ENCODE assay signal across 8 cellular contexts in genomic region chr2:217248312-217248935, GRCh38.
DNase-seq lines count a peak whose midpoint lies in the region; ATAC-seq and TF ChIP-seq lines count a peak whose summit lies in the region.

No MANE protein-coding gene starts in this region.

- DNase-seq in CD1c-positive myeloid dendritic cell (ENCODE audit: extremely low spot score) (peak; percentile 50), activated B cell treated with CpG ODN at 0.5 μM for 24 hours (no peak), iPS-NIHi7 (ENCODE audit: extremely low spot score) (peak; percentile 32), activated T-cell treated with anti-CD3 and anti-CD28 coated beads for 4 hours (no peak)
- DNase-seq in stimulated activated naive CD8-positive, alpha-beta T cell treated with anti-CD3 and anti-CD28 coated beads, Interleukin-15, amount 100 ng/mL, for 72 hours = no peak

- H3K9me3 Mint-ChIP-seq in activated B cell treated with CpG ODN at 0.5 μM for 24 hours = no peaks in the 10 kb centered on the region
- H3K9me3 Mint-ChIP-seq in stimulated activated naive CD8-positive, alpha-beta T cell treated with anti-CD3 and anti-CD28 coated beads, Interleukin-15, amount 100 ng/mL, for 72 hours = peaks cover 0 to 3% of the 10 kb centered on the region in 2 donors

- H3K36me3 Mint-ChIP-seq in activated B cell treated with CpG ODN at 0.5 μM for 24 hours (ENCODE audit: low read depth) = no peaks in the 10 kb centered on the region

- H3K4me3 ChIP-seq in Loucy (ENCODE audit: low read length, poor library complexity, severe bottlenecking) (no peak overlapping the region), subcutaneous abdominal adipose tissue (ENCODE audit: low read depth in 1 of 5, low read length in 5 of 5) (peak overlapping the region; percentile 11 to 56 (median 24))

- H4K20me1 ChIP-seq in Loucy (ENCODE audit: insufficient read depth, low read length, poor library complexity, severe bottlenecking) = no peaks in the 10 kb centered on the region

- H3K36me3 ChIP-seq in Loucy (ENCODE audit: insufficient read depth, low read length) (no peaks in the 10 kb centered on the region), subcutaneous abdominal adipose tissue (ENCODE audit: control insufficient read depth in 5 of 5, insufficient read depth in 5 of 5, low read length in 5 of 5) (no peaks in the 10 kb centered on the region)

- TF ChIP-seq CTCF in Loucy (conservative IDR thresholded peaks at IDR 0.05; ENCODE audit: low read length) (no peak), activated B cell treated with CpG ODN at 0.5 μM for 24 hours (IDR thresholded peaks at IDR 0.05) (no peak)

- peaks cover 33% of the 10 kb centered on the region for H3K27me3 Mint-ChIP-seq in activated B cell treated with CpG ODN at 0.5 μM for 24 hours
- H3K27me3 Mint-ChIP-seq in stimulated activated naive CD8-positive, alpha-beta T cell treated with anti-CD3 and anti-CD28 coated beads, Interleukin-15, amount 100 ng/mL, for 72 hours = peaks cover 22% of the 10 kb centered on the region

- no peaks in the 10 kb centered on the region for H3K4me1 Mint-ChIP-seq in activated B cell treated with CpG ODN at 0.5 μM for 24 hours
- H3K4me1 Mint-ChIP-seq in stimulated activated naive CD8-positive, alpha-beta T cell treated with anti-CD3 and anti-CD28 coated beads, Interleukin-15, amount 100 ng/mL, for 72 hours = peaks cover 20% of the 10 kb centered on the region

- H3K27ac ChIP-seq in subcutaneous abdominal adipose tissue (ENCODE audit: low read depth, low read length) = peak overlapping the region; percentile 42

- H2AFZ ChIP-seq in Loucy (ENCODE audit: low read length) = no peak overlapping the region

- H3F3A ChIP-seq in Loucy (ENCODE audit: low read depth) = no peaks in the 10 kb centered on the region

- ATAC-seq in GM21526 (IDR thresholded peaks at IDR 0.05; ENCODE audit: low FRiP score, unreplicated experiment) = peak; percentile 97
- peak; percentile 58 for ATAC-seq in activated B cell treated with CpG ODN at 0.5 μM for 24 hours (ENCODE audit: low read depth)
- ATAC-seq in stimulated activated naive CD8-positive, alpha-beta T cell treated with anti-CD3 and anti-CD28 coated beads, Interleukin-15, amount 100 ng/mL, for 72 hours = no peak

- H3K79me2 ChIP-seq in Loucy (ENCODE audit: insufficient read depth, low read length) = no peaks in the 10 kb centered on the region

- no peak overlapping the region for H3K27ac Mint-ChIP-seq in activated B cell treated with CpG ODN at 0.5 μM for 24 hours
- no peak overlapping the region for H3K27ac Mint-ChIP-seq in stimulated activated naive CD8-positive, alpha-beta T cell treated with anti-CD3 and anti-CD28 coated beads, Interleukin-15, amount 100 ng/mL, for 72 hours

- no peaks in the 10 kb centered on the region for H3K9me3 ChIP-seq in Loucy (ENCODE audit: insufficient read depth, low read depth, low read length)
- no peaks in the 10 kb centered on the region for H3K9me3 ChIP-seq in subcutaneous abdominal adipose tissue (ENCODE audit: control insufficient read depth in 5 of 5, low read length in 5 of 5)

- H3K4me3 Mint-ChIP-seq in activated B cell treated with CpG ODN at 0.5 μM for 24 hours = no peak overlapping the region
- no peak overlapping the region for H3K4me3 Mint-ChIP-seq in stimulated activated naive CD8-positive, alpha-beta T cell treated with anti-CD3 and anti-CD28 coated beads, Interleukin-15, amount 100 ng/mL, for 72 hours

- POLR2A ChIA-PET in activated B cell treated with CpG ODN at 0.5 μM for 24 hours (lab: Charles Lee) = no interaction called here

- peaks cover 17% of the 10 kb centered on the region for H3K4me1 ChIP-seq in Loucy (ENCODE audit: insufficient read depth, low read length, poor library complexity, severe bottlenecking)
- H3K4me1 ChIP-seq in subcutaneous abdominal adipose tissue (ENCODE audit: control insufficient read depth in 5 of 5, insufficient read depth in 5 of 5, low read length in 5 of 5) = peaks cover 6 to 22% (median 18%) of the 10 kb centered on the region in 5 donors

- H3K9ac ChIP-seq in Loucy (ENCODE audit: low read depth, low read length, poor library complexity, severe bottlenecking) (no peak overlapping the region), subcutaneous abdominal adipose tissue (ENCODE audit: low read length in 5 of 5) (peak overlapping the region in 1 of 5 donors; percentile 26)

- no peaks in the 10 kb centered on the region for H3K9me2 ChIP-seq in Loucy (replicated peaks; ENCODE audit: low read depth, low read length)

- intact Hi-C loops in activated B cell treated with CpG ODN at 0.5 μM for 24 hours (cut with micrococcal nuclease) = no loop called here

- H3K4me2 ChIP-seq in Loucy (ENCODE audit: low read depth, low read length, poor library complexity, severe bottlenecking) = peak overlapping the region; percentile 8

- CTCF ChIA-PET in activated B cell treated with CpG ODN at 0.5 μM for 24 hours (lab: Charles Lee) = no interaction called here

- H3K27me3 ChIP-seq in Loucy (ENCODE audit: insufficient read depth, low read length, poor library complexity, severe bottlenecking) (no peaks in the 10 kb centered on the region), subcutaneous abdominal adipose tissue (ENCODE audit: control insufficient read depth in 5 of 5, insufficient read depth in 4 of 5, low read length in 5 of 5) (peaks cover 0 to 6% (median 0%) of the 10 kb centered on the region in 5 donors)

Comparison
In these comparisons a context has a peak if more than half of its experiments do, and no peak if none do; other contexts are left out.
1. DNase-seq: peak in CD1c-positive myeloid dendritic cell (single experiment) and iPS-NIHi7 (single experiment); none in activated B cell treated with CpG ODN at 0.5 μM for 24 hours (single experiment), activated T-cell treated with anti-CD3 and anti-CD28 coated beads for 4 hours (single experiment) and stimulated activated naive CD8-positive, alpha-beta T cell treated with anti-CD3 and anti-CD28 coated beads, Interleukin-15, amount 100 ng/mL, for 72 hours (0 of 2).